ENCODE assay signal across 4 cellular contexts in the genomic region with DNA sequence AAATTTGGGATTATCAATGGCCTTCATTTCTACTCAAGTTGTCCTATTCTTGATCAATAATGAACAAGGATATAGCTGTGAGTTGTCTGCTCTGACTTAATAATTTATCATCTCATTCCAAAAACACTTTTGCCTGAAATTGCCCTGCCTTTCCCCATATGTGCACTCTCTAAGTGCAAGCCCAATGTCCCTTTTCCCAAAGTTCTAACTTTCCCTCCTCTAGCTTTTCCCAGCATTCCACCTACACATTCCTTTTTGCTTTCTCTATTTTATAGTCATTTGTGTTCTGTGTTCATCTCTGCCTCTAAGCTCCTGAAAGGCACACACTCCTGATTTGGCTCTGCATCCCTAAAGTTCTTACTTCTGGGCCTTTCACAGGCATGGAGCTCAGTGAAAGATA. TPM values are rescaled to one million over a fixed set of nuclear protein-coding genes. Genes with fewer than 3 reads are reported as not detected.
"Had no signal": no experiment of that assay in that cellular context is flagged by ENCODE, and none has a peak within 500 bp of the region (broad histone marks: within the 10 kb centered on the region; RNA-seq: fewer than 3 reads in every experiment).

No MANE protein-coding gene starts in this region.

- H3K4me3 ChIP-seq: GM12878 had no signal

- DNase-seq: GDM1, GF-D8 had no signal

RNA-seq across cellular contexts. Expression of gene SUSD4, which starts 34.7 kb away (rescaled TPM):
- total RNA-seq: G401 had no signal
